In the genomic region with DNA sequence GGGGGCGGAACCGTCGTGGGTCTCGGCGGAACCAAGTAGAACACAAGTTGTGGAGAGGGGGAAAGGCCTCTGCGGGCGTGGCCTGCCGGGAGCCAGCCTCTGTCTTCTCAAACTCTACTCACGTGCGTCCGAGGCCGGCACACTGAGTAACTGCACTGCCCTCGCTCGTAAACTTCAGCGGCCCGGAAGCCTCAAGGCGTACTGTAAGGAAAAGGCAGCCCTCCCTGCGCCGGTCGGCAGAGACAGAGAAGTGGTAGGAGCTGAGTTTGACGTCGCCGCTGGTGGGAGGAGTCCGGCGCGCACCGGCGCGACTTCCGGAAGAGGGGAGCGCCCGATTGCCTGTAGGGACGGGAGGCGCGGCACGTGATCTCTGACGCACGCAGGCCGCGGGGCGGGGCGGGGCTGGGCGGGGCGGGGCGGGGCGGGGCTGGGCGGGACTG, we compare ENCODE assay signal across 8 cellular contexts. TPM values are rescaled to one million over a fixed set of nuclear protein-coding genes. Genes with fewer than 3 reads are reported as not detected.
DNase-seq lines count a peak whose midpoint lies in the region; ATAC-seq and TF ChIP-seq lines count a peak whose summit lies in the region.

A gene with protein sequence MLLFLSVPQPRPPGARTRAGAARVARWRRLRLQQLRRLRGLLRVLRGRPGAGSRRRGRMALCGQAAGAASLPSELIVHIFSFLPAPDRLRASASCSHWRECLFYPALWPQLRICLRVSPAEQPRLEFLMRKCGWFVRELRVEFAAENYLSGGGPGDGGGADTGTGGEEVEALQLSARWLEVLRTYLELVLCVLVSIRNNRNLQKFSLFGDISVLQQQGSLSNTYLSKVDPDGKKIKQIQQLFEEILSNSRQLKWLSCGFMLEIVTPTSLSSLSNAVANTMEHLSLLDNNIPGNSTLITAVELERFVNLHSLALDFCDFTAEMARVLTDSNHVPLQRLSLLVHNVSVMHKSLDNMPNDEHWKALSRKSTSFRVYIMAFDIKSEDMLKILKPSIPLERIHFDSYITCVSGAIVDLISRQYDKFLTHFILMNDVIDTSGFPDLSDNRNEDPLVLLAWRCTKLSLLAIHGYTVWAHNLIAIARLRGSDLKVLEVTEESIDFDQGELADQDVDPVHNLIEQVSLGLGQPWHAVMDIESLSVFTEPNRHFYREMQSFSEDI (minus strand): TSS at position 255 of the 440 bp plus-strand sequence. CDS start 271 bp downstream, outside the sequence.

- H3K9me3 ChIP-seq in BE2C: no peaks in the 10 kb centered on the region; the same call in 1 of the 2 replicates

- no peaks in the 10 kb centered on the region for H3K27me3 ChIP-seq in BE2C

- peak within 1 kb of the TSS; percentile 85 for H3K4me3 ChIP-seq in BE2C (ENCODE audit: low read depth, low read length)

- no peaks in the 10 kb centered on the region for H3K36me3 ChIP-seq in BE2C

- peak; percentile 97 for DNase-seq in BE2C
- peak; percentile 98 for DNase-seq in NCI-H69 (lab: John Stamatoyannopoulos, UW)
- DNase-seq in activated CD4-positive, alpha-beta T cell treated with anti-CD3 and anti-CD28 coated beads, Interleukin-2, amount 50 U/mL, for 1 hour: peak; percentile 95
- peak; percentile 57 for DNase-seq in cortex of kidney (lab: John Stamatoyannopoulos, UW)
- DNase-seq in left lobe of liver (ENCODE audit: low spot score): peak; percentile 98
- DNase-seq in stimulated activated CD4-positive, alpha-beta T cell treated with anti-CD3 and anti-CD28 coated beads, Interleukin-2, amount 100 ng/mL, for 24 hours: peak; percentile 94 to 95

- no peaks in the 10 kb centered on the region for H3K4me1 ChIP-seq in BE2C

- peak; percentile 74 for ATAC-seq in GM19372 (IDR thresholded peaks at IDR 0.05; ENCODE audit: low read depth, unreplicated experiment)
- peak; percentile 82 for ATAC-seq in HG03521 (IDR thresholded peaks at IDR 0.05; ENCODE audit: unreplicated experiment)
- peak; percentile 83 for ATAC-seq in left lobe of liver

- no peak for TF ChIP-seq CTCF in BE2C (IDR thresholded peaks at IDR 0.05; ENCODE audit: low read depth, low read length)

RNA-seq across cellular contexts. Expression of the gene that starts here (rescaled TPM):
- 13.0 TPM for polyA plus RNA-seq in BE2C (2012; ENCODE audit: insufficient read depth, insufficient read length, low read depth)
- total RNA-seq in left lobe of liver: 5.4 TPM

Comparison
In these comparisons a context has a peak if more than half of its experiments do, and no peak if none do; other contexts are left out.
1. Peak in every context shown above with its lines: DNase-seq, ATAC-seq and H3K4me3 ChIP-seq.